11 cellular contexts compared by ENCODE assay signal in genomic region chr15:38085931-38086562, GRCh38.
DNase-seq lines count a peak whose midpoint lies in the region; ATAC-seq, FAIRE-seq and TF ChIP-seq lines count a peak whose summit lies in the region.
"Had no signal": no experiment of that assay in that cellular context is flagged by ENCODE, and none has a peak within 500 bp of the region (broad histone marks: within the 10 kb centered on the region; RNA-seq: fewer than 3 reads in every experiment).

No MANE protein-coding gene starts in this region.

- SMC1A ChIA-PET in GM12878 (lab: Charles Lee; ENCODE audit: uncharacterized antibody, unreplicated experiment), result interaction anchor here (0.8 to 4.6 kb wide), 26 partner anchors 10 to 269 kb away, joined by 3 to 60 read pairs (median 7); no protein-coding TSS in a partner anchor

- DNase-seq in GM12878 (ENCODE audit: low read depth, low spot score) (peak; percentile 36), smooth muscle cell (lab: John Stamatoyannopoulos, UW; ENCODE audit: unreplicated experiment) (no peak), NCI-H82 treated with DMSO at 0.1 percent for 48 hours (lab: John Stamatoyannopoulos, UW; ENCODE audit: unreplicated experiment) (no peak)
- no peak for DNase-seq in effector memory CD4-positive, alpha-beta T cell
- no peak for DNase-seq in activated CD8-positive, alpha-beta memory T cell treated with anti-CD3 and anti-CD28 coated beads, Interleukin-2, amount 50 U/mL, for 48 hours

- TF ChIP-seq CTCF in GM12878 (IDR thresholded peaks at IDR 0.05 in 2 of 3, conservative IDR thresholded peaks at IDR 0.05 in 1 of 3; ENCODE audit: control insufficient read depth in 2 of 3, extremely low read depth in 1 of 3, insufficient read depth in 1 of 3, low read depth in 3 of 3, low read length in 3 of 3) (no peak), smooth muscle cell (IDR thresholded peaks at IDR 0.05; ENCODE audit: borderline replicate concordance, insufficient read depth, poor library complexity, severe bottlenecking) (no peak)

- no TSS peak for BruUV-seq in GM12878 (replicated peaks; lab: Mats Ljungman, UMichigan)

- H3K9me3 ChIP-seq in GM12878 (replicated peaks; ENCODE audit: control insufficient read depth, insufficient read depth, low read length) (no peaks in the 10 kb centered on the region), smooth muscle cell (replicated peaks; ENCODE audit: low read depth) (no peaks in the 10 kb centered on the region)
- H3K9me3 ChIP-seq in effector memory CD4-positive, alpha-beta T cell (ENCODE audit: control insufficient read depth, low read length), result no peaks in the 10 kb centered on the region

- H3F3A ChIP-seq in smooth muscle cell (ENCODE audit: low read depth), result peaks cover 8% of the 10 kb centered on the region

- CTCF ChIA-PET in GM12878 (lab: Yijun Ruan, JAX), result interaction anchor here (0.7 to 4.6 kb wide), 8 partner anchors 10 to 269 kb away, joined by 3 to 21 read pairs (median 4); no protein-coding TSS in a partner anchor

- H3K79me2 ChIP-seq in GM12878 (ENCODE audit: control insufficient read depth, insufficient read depth, low read length) (no peaks in the 10 kb centered on the region), smooth muscle cell (ENCODE audit: low read depth) (no peaks in the 10 kb centered on the region)

- no peak for TF ChIP-seq POLR2A in GM12878 (IDR thresholded peaks at IDR 0.05; ENCODE audit: low read depth, low read length)

- H3K27me3 ChIP-seq in GM12878 (replicated peaks in 1 of 2; ENCODE audit: control insufficient read depth in 2 of 2, insufficient read depth in 2 of 2, low read length in 1 of 2) (no peaks in the 10 kb centered on the region), smooth muscle cell (ENCODE audit: low read depth) (no peaks in the 10 kb centered on the region)
- no peaks in the 10 kb centered on the region for H3K27me3 ChIP-seq in effector memory CD4-positive, alpha-beta T cell (replicated peaks; ENCODE audit: control insufficient read depth, insufficient read depth, low read length, poor library complexity, severe bottlenecking)
- H3K27me3 ChIP-seq: cardiac muscle cell had no signal

- in situ Hi-C loops in GM12878 (cut with MboI), result no loop called here

- H3K9ac ChIP-seq in GM12878 (ENCODE audit: control insufficient read depth, insufficient read depth, low read length), result no peak overlapping the region
- H3K9ac ChIP-seq in smooth muscle cell (ENCODE audit: low read depth), result no peak overlapping the region

- peak overlapping the region; percentile 18; the same call in 1 of the 2 replicates for H2AFZ ChIP-seq in GM12878 (ENCODE audit: control insufficient read depth, low read depth, low read length)
- H2AFZ ChIP-seq in smooth muscle cell (ENCODE audit: low read depth), result peak overlapping the region; percentile 50

- H4K20me1 ChIP-seq in GM12878 (ENCODE audit: control insufficient read depth, insufficient read depth), result no peaks in the 10 kb centered on the region
- no peaks in the 10 kb centered on the region for H4K20me1 ChIP-seq in smooth muscle cell (ENCODE audit: low read depth)

- H3K4me2 ChIP-seq in GM12878 (ENCODE audit: control insufficient read depth, insufficient read depth) (peak overlapping the region; percentile 75), smooth muscle cell (peak overlapping the region; percentile 64)

- no peak for TF ChIP-seq RAD21 in GM12878 (IDR thresholded peaks at IDR 0.05; ENCODE audit: insufficient read depth, low read depth, low read length)

- intact Hi-C loops in GM12878 (cut with micrococcal nuclease; ENCODE audit: unreplicated experiment), result loop anchor here (1.0 kb wide), 2 partner anchors 17 to 44 kb away; no protein-coding TSS in a partner anchor

- peak; percentile 93 for FAIRE-seq in GM12878 (lab: Jason Lieb, UNC)
- FAIRE-seq: keratinocyte, TTC549 had no signal

- no peak for TF ChIP-seq EP300 in GM12878 (IDR thresholded peaks at IDR 0.05; ENCODE audit: borderline replicate concordance in 1 of 2, control insufficient read depth in 1 of 2, low read depth in 2 of 2, low read length in 2 of 2)

- POLR2A ChIA-PET in GM12878 (lab: Charles Lee), result interaction anchor here (0.6 to 2.6 kb wide), 9 partner anchors 14 to 166 kb away, joined by 3 to 10 read pairs (median 6); partner anchors contain the start of gene SPRED1

- H3K4me1 ChIP-seq in GM12878 (ENCODE audit: control insufficient read depth, insufficient read depth, low read length) (peaks cover 29% of the 10 kb centered on the region), smooth muscle cell (ENCODE audit: low read depth) (peaks cover 11% of the 10 kb centered on the region)
- H3K4me1 ChIP-seq in effector memory CD4-positive, alpha-beta T cell (ENCODE audit: control insufficient read depth, insufficient read depth, low read length, poor library complexity, severe bottlenecking), result no peaks in the 10 kb centered on the region

- no peak overlapping the region for H3K27ac ChIP-seq in GM12878 (ENCODE audit: control insufficient read depth, insufficient read depth)
- H3K27ac ChIP-seq in smooth muscle cell (ENCODE audit: low read depth), result peak overlapping the region; percentile 50
- no peak overlapping the region for H3K27ac ChIP-seq in effector memory CD4-positive, alpha-beta T cell (ENCODE audit: insufficient read depth, low read length, poor library complexity, severe bottlenecking)
- H3K27ac ChIP-seq: cardiac muscle cell had no signal

- no peak overlapping the region for H3K4me3 ChIP-seq in GM12878
- H3K4me3 ChIP-seq in smooth muscle cell, result no peak overlapping the region
- no peak overlapping the region for H3K4me3 ChIP-seq in effector memory CD4-positive, alpha-beta T cell (ENCODE audit: insufficient read depth, low read depth, low read length, poor library complexity, severe bottlenecking)
- H3K4me3 ChIP-seq: cardiac muscle cell had no signal

- H3K36me3 ChIP-seq in GM12878 (ENCODE audit: control insufficient read depth in 2 of 2, insufficient read depth in 2 of 2, low read length in 1 of 2) (no peaks in the 10 kb centered on the region), smooth muscle cell (ENCODE audit: low read depth) (no peaks in the 10 kb centered on the region)
- H3K36me3 ChIP-seq in effector memory CD4-positive, alpha-beta T cell (ENCODE audit: control insufficient read depth, insufficient read depth, low read length), result no peaks in the 10 kb centered on the region
- H3K36me3 ChIP-seq: cardiac muscle cell had no signal

- RAD21 ChIA-PET in GM12878 (lab: Charles Lee; ENCODE audit: unreplicated experiment), result interaction anchor here (1.0 to 3.1 kb wide), 12 partner anchors 14 to 84 kb away, joined by 3 to 39 read pairs (median 6); no protein-coding TSS in a partner anchor

- 0% methylated on average over 1 of the region's 1 CpG for WGBS in GM12878 (ENCODE audit: insufficient coverage, insufficient replicate concordance, low lambda C conversion rate, missing lambda C conversion rate)
- 0% methylated on average over 1 of the region's 1 CpG for WGBS in smooth muscle cell (ENCODE audit: low lambda C conversion rate)

- ATAC-seq in GM18858 (IDR thresholded peaks at IDR 0.05; ENCODE audit: unreplicated experiment) (peak; percentile 40), HG02973 (IDR thresholded peaks at IDR 0.05; ENCODE audit: unreplicated experiment) (peak; percentile 37), GM12878 (peak; percentile 82), HG03139 (IDR thresholded peaks at IDR 0.05; ENCODE audit: unreplicated experiment) (no peak)

TF ChIP-seq in GM12878, 131 proteins besides CTCF, POLR2A, EP300 and RAD21 (continues in another document):
- TF ChIP-seq MTA3 (IDR thresholded peaks at IDR 0.05; ENCODE audit: borderline replicate concordance, low read length) (no peak), ZBTB33 (IDR thresholded peaks at IDR 0.05) (no peak), SMC3 (IDR thresholded peaks at IDR 0.05; ENCODE audit: borderline replicate concordance, low read length) (no peak), POU2F2 (IDR thresholded peaks at IDR 0.05; ENCODE audit: borderline replicate concordance, low read depth, low read length) (no peak), EED (IDR thresholded peaks at IDR 0.05; ENCODE audit: low read depth) (no peak), SMAD5 (IDR thresholded peaks at IDR 0.05; ENCODE audit: low read depth) (no peak)
